Comparison of ENCODE assay signal across 20 cellular contexts in the genomic region with DNA sequence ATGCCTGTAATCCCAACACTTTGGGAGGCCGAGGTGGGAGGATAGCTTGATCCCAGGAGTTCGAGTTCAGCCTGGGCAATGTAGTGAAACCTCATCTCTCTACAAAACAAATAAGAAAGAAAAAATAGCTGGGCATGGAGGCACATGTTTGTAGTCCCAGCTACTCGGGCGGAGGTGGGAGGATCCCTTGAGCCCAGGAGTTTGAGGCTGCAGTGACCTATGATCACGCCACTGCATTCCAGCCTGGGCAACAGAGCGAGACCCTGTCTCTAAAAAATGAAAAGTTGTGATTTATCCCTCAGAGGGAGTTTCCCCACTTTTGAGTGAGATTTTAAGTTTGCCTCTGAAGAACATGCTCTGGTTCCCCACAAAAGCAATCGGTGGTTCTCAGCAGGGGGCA. TPM values are rescaled to one million over a fixed set of nuclear protein-coding genes. Genes with fewer than 3 reads are reported as not detected.
A peak's percentile ranks its signal among the peaks of the same experiment; 100 is the strongest.
DNase-seq lines count a peak whose midpoint lies in the region; ATAC-seq and TF ChIP-seq lines count a peak whose summit lies in the region.
"Had no signal": no experiment of that assay in that cellular context is flagged by ENCODE, and none has a peak within 500 bp of the region (broad histone marks: within the 10 kb centered on the region; RNA-seq: fewer than 3 reads in every experiment).

No MANE protein-coding gene starts in this region.

- H3K27ac Mint-ChIP-seq in nephron progenitor cell, result peak overlapping the region; percentile 36
- H3K27ac Mint-ChIP-seq in activated naive CD4-positive, alpha-beta T cell treated with anti-CD3 and anti-CD28 coated beads, Interleukin-2, amount 10 ng/mL, durations not matched to agents 7 days and 5 days, result no peak overlapping the region
- H3K27ac Mint-ChIP-seq: CD8-positive, alpha-beta T cell; H9; IgD-negative memory B cell had no signal

- H3K27me3 Mint-ChIP-seq in nephron progenitor cell (ENCODE audit: low read depth, poor library complexity), result peaks cover 22% of the 10 kb centered on the region
- peaks cover 75% of the 10 kb centered on the region for H3K27me3 Mint-ChIP-seq in activated naive CD4-positive, alpha-beta T cell treated with anti-CD3 and anti-CD28 coated beads, Interleukin-2, amount 10 ng/mL, durations not matched to agents 7 days and 5 days

- TF ChIP-seq CTCF in nephron progenitor cell (IDR thresholded peaks at IDR 0.05) (no peak), thyroid gland (IDR thresholded peaks at IDR 0.05) (no peak), left lung (IDR thresholded peaks at IDR 0.05) (no peak)

- no peaks in the 10 kb centered on the region for H3K36me3 ChIP-seq in thyroid gland
- no peaks in the 10 kb centered on the region for H3K36me3 ChIP-seq in left lung
- H3K36me3 ChIP-seq: BE2C had no signal

- CTCF ChIA-PET in activated naive CD4-positive, alpha-beta T cell treated with anti-CD3 and anti-CD28 coated beads, Interleukin-2, amount 10 ng/mL, durations not matched to agents 7 days and 5 days (lab: Charles Lee), result no interaction called here

- WGBS in thyroid gland, 2 donors, result 43 to 60% methylated on average over 7 of the region's 7 CpGs

- H3K4me3 ChIP-seq in thyroid gland (replicated peaks in 1 of 3) (no peak overlapping the region), left lung (no peak overlapping the region)

- no peaks in the 10 kb centered on the region for H3K27me3 ChIP-seq in thyroid gland
- H3K27me3 ChIP-seq in left lung, result peaks cover 9 to 98% of the 10 kb centered on the region in 2 donors

- no peak for ATAC-seq in left lung
- ATAC-seq: CD8-positive, alpha-beta T cell had no signal

- H3K9me3 ChIP-seq in thyroid gland, result no peaks in the 10 kb centered on the region
- no peaks in the 10 kb centered on the region for H3K9me3 ChIP-seq in left lung
- H3K9me3 ChIP-seq: BE2C, SK-N-SH had no signal

- H3K36me3 Mint-ChIP-seq in nephron progenitor cell (ENCODE audit: low read depth), result no peaks in the 10 kb centered on the region
- H3K36me3 Mint-ChIP-seq in activated naive CD4-positive, alpha-beta T cell treated with anti-CD3 and anti-CD28 coated beads, Interleukin-2, amount 10 ng/mL, durations not matched to agents 7 days and 5 days, result no peaks in the 10 kb centered on the region
- H3K36me3 Mint-ChIP-seq: CD8-positive, alpha-beta T cell; IgD-negative memory B cell had no signal

- H3K9me3 Mint-ChIP-seq in nephron progenitor cell, result no peaks in the 10 kb centered on the region
- H3K9me3 Mint-ChIP-seq in activated naive CD4-positive, alpha-beta T cell treated with anti-CD3 and anti-CD28 coated beads, Interleukin-2, amount 10 ng/mL, durations not matched to agents 7 days and 5 days, result no peaks in the 10 kb centered on the region
- H3K9me3 Mint-ChIP-seq: CD8-positive, alpha-beta T cell; H9; IgD-negative memory B cell had no signal

- DNase-seq in NAMALWA (ENCODE audit: low spot score) (peak; percentile 44), nephron progenitor cell (no peak), thyroid gland (peak; percentile 78 to 85), T-helper 9 cell (no peak), left lung (no peak), NCI-H2227 treated with DMSO at 0.1 percent for 48 hours (lab: John Stamatoyannopoulos, UW) (no peak)
- DNase-seq in activated naive CD4-positive, alpha-beta T cell treated with anti-CD3 and anti-CD28 coated beads, Interleukin-2, amount 10 ng/mL, durations not matched to agents 7 days and 5 days, result no peak
- DNase-seq: BE2C; CD8-positive, alpha-beta T cell; DMS79; H9; NCI-H1436; NCI-H2029 treated with DMSO at 0.1 percent for 48 hours; NCI-H524; SHP77; SK-N-SH had no signal

- H3K27ac ChIP-seq in cingulate gyrus (ENCODE audit: low read depth, low read length) (peak overlapping the region; percentile 87), thyroid gland (peak overlapping the region; percentile 77 to 98 (median 79)), left lung (no peak overlapping the region)

- peaks cover 61 to 62% of the 10 kb centered on the region in 2 donors for H3K4me1 ChIP-seq in thyroid gland
- H3K4me1 ChIP-seq in left lung, result no peaks in the 10 kb centered on the region
- H3K4me1 ChIP-seq: BE2C had no signal

- H3K4me1 Mint-ChIP-seq in nephron progenitor cell, result peaks cover 83% of the 10 kb centered on the region
- no peaks in the 10 kb centered on the region for H3K4me1 Mint-ChIP-seq in activated naive CD4-positive, alpha-beta T cell treated with anti-CD3 and anti-CD28 coated beads, Interleukin-2, amount 10 ng/mL, durations not matched to agents 7 days and 5 days

- TF ChIP-seq POLR2A in thyroid gland (IDR thresholded peaks at IDR 0.05), result peak in 1 of 2 donors; percentile 11

- intact Hi-C loops in thyroid gland (cut with DNase I), result no loop called here
- intact Hi-C loops in left lung (cut with DNase I), result no loop called here

- peak overlapping the region; percentile 42 for H3K4me3 Mint-ChIP-seq in nephron progenitor cell
- H3K4me3 Mint-ChIP-seq in activated naive CD4-positive, alpha-beta T cell treated with anti-CD3 and anti-CD28 coated beads, Interleukin-2, amount 10 ng/mL, durations not matched to agents 7 days and 5 days, result no peak overlapping the region
- H3K4me3 Mint-ChIP-seq: CD8-positive, alpha-beta T cell; H9; IgD-negative memory B cell had no signal

RNA-seq across cellular contexts. Expression of gene BMP7, which starts 17.4 kb away (rescaled TPM):
- 100 to 1,000 TPM in 1 of 4 donors, 10 to 100 TPM in 3; 34.0 to 113 (median 80.2) TPM for total RNA-seq in thyroid gland
- total RNA-seq in left lung, result 1 to 10 TPM in 1 of 2 donors, under 1 TPM in 1; 0.67 to 2.5 TPM
- total RNA-seq: CD8-positive, alpha-beta T cell; HT-29 had no signal

RNA-seq across cellular contexts. Expression of gene SPO11, which starts 45.7 kb away (rescaled TPM):
- total RNA-seq in thyroid gland, result not detected
- total RNA-seq in left lung, result not detected
- total RNA-seq: CD8-positive, alpha-beta T cell; G401; H9; HT-29 had no signal

Comparison
In these comparisons a context has a peak if more than half of its experiments do, and no peak if none do; other contexts are left out.
1. DNase-seq: peak in NAMALWA (single experiment) and thyroid gland (2 of 2); none in nephron progenitor cell (single experiment), T-helper 9 cell (single experiment), activated naive CD4-positive, alpha-beta T cell treated with anti-CD3 and anti-CD28 coated beads, Interleukin-2, amount 10 ng/mL, durations not matched to agents 7 days and 5 days (single experiment), left lung (0 of 2) and NCI-H2227 treated with DMSO at 0.1 percent for 48 hours (single experiment).
2. H3K27ac ChIP-seq: peak in cingulate gyrus (single experiment) and thyroid gland (3 of 3); none in left lung (0 of 2).
3. RNA of gene BMP7, which starts 17.4 kb away (total RNA-seq): 34.0 to 113 TPM in thyroid gland; 0.67 to 2.5 TPM in left lung; every median in the first group is over 10 times any median in the second.